Comparison of ENCODE assay signal across 8 cellular contexts in the genomic region with DNA sequence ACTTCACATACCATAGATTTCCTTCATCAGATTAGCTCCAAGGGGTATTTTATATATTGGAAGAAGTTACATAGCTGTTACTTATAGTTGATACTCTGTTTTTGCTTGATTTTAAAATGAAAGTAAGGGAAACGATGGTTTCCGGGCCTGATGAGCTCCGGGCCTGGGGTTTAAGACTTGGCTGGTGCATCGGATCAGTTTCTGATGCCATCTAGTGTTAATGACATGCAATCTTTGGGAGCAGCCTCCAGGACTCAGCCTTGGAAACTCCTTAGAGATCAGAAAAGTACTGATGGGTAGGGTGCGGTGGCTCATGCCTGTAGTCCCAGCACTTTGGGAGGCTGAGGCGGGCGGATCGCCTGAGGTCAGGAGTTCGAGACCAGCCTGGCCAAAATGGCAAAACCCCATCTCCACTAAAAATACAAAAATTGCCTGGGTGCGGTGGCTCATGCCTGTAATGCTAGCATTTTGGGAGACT. TPM values are rescaled to one million over a fixed set of nuclear protein-coding genes. Genes with fewer than 3 reads are reported as not detected.
DNase-seq lines count a peak whose midpoint lies in the region; ATAC-seq, FAIRE-seq and TF ChIP-seq lines count a peak whose summit lies in the region.

No MANE protein-coding gene starts in this region.

- H3K4me3 ChIP-seq in body of pancreas (no peak overlapping the region), iPS DF 6.9 (ENCODE audit: low read length) (no peak overlapping the region), skeletal muscle tissue (ENCODE audit: low read length in 3 of 3) (peak overlapping the region; percentile 38 to 52 (median 48))

- peaks cover 18% of the 10 kb centered on the region for H3K4me1 ChIP-seq in body of pancreas
- H3K4me1 ChIP-seq in iPS DF 6.9 (ENCODE audit: control insufficient read depth, insufficient read depth, low read length): no peaks in the 10 kb centered on the region
- H3K4me1 ChIP-seq in skeletal muscle tissue (ENCODE audit: control insufficient read depth in 3 of 3, insufficient read depth in 3 of 3, low read length in 3 of 3): peaks cover 0 to 5% (median 0%) of the 10 kb centered on the region in 3 donors

- TF ChIP-seq POLR2A in body of pancreas (IDR thresholded peaks at IDR 0.05): no peak

- H3K36me3 ChIP-seq in body of pancreas (replicated peaks in 1 of 2; ENCODE audit: insufficient read depth in 1 of 2, low read depth in 2 of 2): no peaks in the 10 kb centered on the region
- H3K36me3 ChIP-seq in iPS DF 6.9 (ENCODE audit: control insufficient read depth, insufficient read depth, low read length): no peaks in the 10 kb centered on the region
- H3K36me3 ChIP-seq in skeletal muscle tissue (ENCODE audit: control insufficient read depth in 3 of 3, insufficient read depth in 3 of 3, low read length in 3 of 3): no peaks in the 10 kb centered on the region

- peak overlapping the region; percentile 23 to 36 (median 27) for H3K9ac ChIP-seq in skeletal muscle tissue (ENCODE audit: low read depth in 1 of 3, low read length in 3 of 3)

- 12 to 21% methylated on average over 10 of the region's 10 CpGs for WGBS in body of pancreas, 2 donors
- no CpG with 5 or more reads among the region's 10 CpGs for WGBS in iPS DF 6.9 (ENCODE audit: insufficient coverage, insufficient read length)

- DNase-seq in NCI-H1694 treated with DMSO at 0.1 percent for 48 hours (lab: John Stamatoyannopoulos, UW) (peak; percentile 68), T-helper 22 cell (ENCODE audit: low read depth) (peak; percentile 4), body of pancreas (peak; percentile 59 to 82 (median 74)), iPS DF 6.9 (ENCODE audit: low read depth, low spot score) (peak; percentile 29), posterior vena cava (ENCODE audit: low spot score) (no peak)

- peak; percentile 89 for FAIRE-seq in A204.1 (lab: Jason Lieb, UNC)

- ATAC-seq in GM18861 (IDR thresholded peaks at IDR 0.05; ENCODE audit: unreplicated experiment) (peak; percentile 45), body of pancreas (peak; percentile 92)

- TF ChIP-seq CTCF in body of pancreas (IDR thresholded peaks at IDR 0.05): peak; percentile 29 to 76 (median 68)

- H3K9me3 ChIP-seq in body of pancreas (no peaks in the 10 kb centered on the region), iPS DF 6.9 (ENCODE audit: control insufficient read depth, insufficient read depth, low read length) (no peaks in the 10 kb centered on the region), skeletal muscle tissue (ENCODE audit: control insufficient read depth in 3 of 3, low read length in 3 of 3) (peaks cover 0 to 3% (median 0%) of the 10 kb centered on the region in 3 donors)

- intact Hi-C loops in body of pancreas (cut with DNase I) (loop anchor here (10.0 kb wide), 1 partner anchor 171 kb away; no protein-coding TSS in a partner anchor), posterior vena cava (cut with DNase I) (loop anchor here in 1 of 2 donors (10.0 kb wide), 1 partner anchor 171 kb away; no protein-coding TSS in a partner anchor)

- H3K27ac ChIP-seq in body of pancreas (peak overlapping the region in 2 of 4 donors; percentile 12 to 13), iPS DF 6.9 (ENCODE audit: low read length) (no peak overlapping the region), skeletal muscle tissue (ENCODE audit: low read depth, low read length) (no peak overlapping the region)

- H3K27me3 ChIP-seq in body of pancreas (no peaks in the 10 kb centered on the region), iPS DF 6.9 (ENCODE audit: control insufficient read depth, insufficient read depth, low read length) (no peaks in the 10 kb centered on the region), skeletal muscle tissue (ENCODE audit: control insufficient read depth in 3 of 3, insufficient read depth in 3 of 3, low read length in 3 of 3) (no peaks in the 10 kb centered on the region)

RNA-seq across cellular contexts. Expression of gene CNOT11, which starts 47.1 kb away (rescaled TPM):
- total RNA-seq in body of pancreas (10 to 100 TPM; 10.2 to 34.5 TPM), skeletal muscle tissue (19.8 TPM), posterior vena cava (10 to 100 TPM; 20.1 to 20.6 TPM)

RNA-seq across cellular contexts. Expression of gene TBC1D8, which starts 54.4 kb away (rescaled TPM):
- total RNA-seq in body of pancreas (100 to 1,000 TPM in 1 of 2 donors, 10 to 100 TPM in 1; 63.8 to 111 TPM), skeletal muscle tissue (16.2 TPM), posterior vena cava (10 to 100 TPM; 13.5 to 13.9 TPM)

Comparison
In these comparisons a context has a peak if more than half of its experiments do, and no peak if none do; other contexts are left out.
1. H3K4me3 ChIP-seq: peak in skeletal muscle tissue (3 of 3); none in body of pancreas (0 of 2) and iPS DF 6.9 (single experiment).